In genomic region chr4:17418010-17418409, GRCh38 we compare ENCODE assay signal across 23 cellular contexts.
"Had no signal": no experiment of that assay in that cellular context is flagged by ENCODE, and none has a peak within 500 bp of the region (broad histone marks: within the 10 kb centered on the region; RNA-seq: fewer than 3 reads in every experiment).

No MANE protein-coding gene starts in this region.

- H3K4me3 ChIP-seq: K562, SJSA1, SK-N-MC had no signal

- H3K36me3 ChIP-seq: SJSA1 had no signal

- H3K9ac ChIP-seq: KMS-11 had no signal

- ATAC-seq: K562 had no signal

- H3K27me3 ChIP-seq: SJSA1 had no signal

- H3K36me3 Mint-ChIP-seq: IgD-negative memory B cell had no signal

- H3K4me1 ChIP-seq: SJSA1 had no signal

- H3K4me2 ChIP-seq: KMS-11 had no signal

- H3K27ac Mint-ChIP-seq: IgD-negative memory B cell had no signal

- H3K4me3 Mint-ChIP-seq: IgD-negative memory B cell had no signal

- H3K4me1 Mint-ChIP-seq: IgD-negative memory B cell had no signal

- H3K27ac ChIP-seq: HL-60, KMS-11, SJSA1, SK-N-MC had no signal

- DNase-seq: Kasumi-1, MM.1S, NCI-H1092 treated with DMSO at 0.1 percent for 48 hours, NCI-H1436, NCI-H187, NCI-H2029, NCI-H2081 treated with DMSO at 0.1 percent for 48 hours, NCI-H2171, NCI-H226, NCI-H446, NCI-H510A, NCI-H524 treated with DMSO at 0.1 percent for 48 hours, NCI-H69, NCI-H774, Right ventricle myocardium superior, RPMI8226, SIG-M5 had no signal
